ENCODE assay signal across 8 cellular contexts in genomic region chrX:71067727-71068051, GRCh38. TPM values are rescaled to one million over a fixed set of nuclear protein-coding genes. Genes with fewer than 3 reads are reported as not detected.
A peak's percentile ranks its signal among the peaks of the same experiment; 100 is the strongest.
DNase-seq lines count a peak whose midpoint lies in the region; ATAC-seq, FAIRE-seq and TF ChIP-seq lines count a peak whose summit lies in the region.

No MANE protein-coding gene starts in this region.

- ATAC-seq in HG02870 (IDR thresholded peaks at IDR 0.05; ENCODE audit: unreplicated experiment) (peak; percentile 3), HG02588 (IDR thresholded peaks at IDR 0.05; ENCODE audit: unreplicated experiment) (no peak)
- no peak for ATAC-seq in activated naive CD8-positive, alpha-beta T cell treated with anti-CD3 and anti-CD28 coated beads, Interleukin-2, amount 10 ng/mL, durations not matched to agents 7 days and 5 days (ENCODE audit: low read depth)

- no peaks in the 10 kb centered on the region for H3K9me3 Mint-ChIP-seq in activated naive CD8-positive, alpha-beta T cell treated with anti-CD3 and anti-CD28 coated beads, Interleukin-2, amount 10 ng/mL, durations not matched to agents 7 days and 5 days

- H3K27me3 Mint-ChIP-seq in activated naive CD8-positive, alpha-beta T cell treated with anti-CD3 and anti-CD28 coated beads, Interleukin-2, amount 10 ng/mL, durations not matched to agents 7 days and 5 days = peaks cover 7% of the 10 kb centered on the region

- peak overlapping the region; percentile 99 for H3K4me3 Mint-ChIP-seq in activated naive CD8-positive, alpha-beta T cell treated with anti-CD3 and anti-CD28 coated beads, Interleukin-2, amount 10 ng/mL, durations not matched to agents 7 days and 5 days

- H3K36me3 ChIP-seq in BLaER1 treated with 17β-estradiol and CSF1 and Interleukin-3, amounts not matched to agents 10 nM and 100 nM = peaks cover 0 to 14% (median 3%) of the 10 kb centered on the region in 11 experiments; a peak in 14 of 22 replicates
- peaks cover 0 to under 1% of the 10 kb centered on the region in 2 donors for H3K36me3 ChIP-seq in kidney (ENCODE audit: control insufficient read depth in 1 of 2, insufficient read depth in 2 of 2, low read length in 2 of 2)
- H3K36me3 ChIP-seq in stomach smooth muscle (ENCODE audit: control insufficient read depth in 2 of 2, insufficient read depth in 2 of 2, low read length in 2 of 2) = no peaks in the 10 kb centered on the region

- peak overlapping the region; percentile 47 to 85 (median 74) for H3K4me2 ChIP-seq in BLaER1 treated with 17β-estradiol and CSF1 and Interleukin-3, amounts not matched to agents 10 nM and 100 nM

- H3K4me1 ChIP-seq in BLaER1 treated with 17β-estradiol and CSF1 and Interleukin-3, amounts not matched to agents 10 nM and 100 nM = peaks cover 0 to 13% (median 11%) of the 10 kb centered on the region in 10 experiments; a peak in 9 of 20 replicates
- H3K4me1 ChIP-seq in kidney (ENCODE audit: control insufficient read depth in 1 of 2, insufficient read depth in 1 of 2, low read depth in 1 of 2, low read length in 2 of 2) (peaks cover 0 to 2% of the 10 kb centered on the region in 2 donors), stomach smooth muscle (ENCODE audit: control insufficient read depth, insufficient read depth, low read length) (no peaks in the 10 kb centered on the region)

- POLR2A ChIA-PET in activated naive CD8-positive, alpha-beta T cell treated with anti-CD3 and anti-CD28 coated beads, Interleukin-2, amount 10 ng/mL, durations not matched to agents 7 days and 5 days (lab: Charles Lee) = interaction anchor here (0.6 to 1.4 kb wide), 7 partner anchors 9 to 666 kb away, joined by 3 to 6 read pairs (median 4); partner anchors contain the start of genes MED12 and NONO

- peak overlapping the region; percentile 57 to 90 (median 82); a peak in 21 of 22 replicates for H3K27ac ChIP-seq in BLaER1 treated with 17β-estradiol and CSF1 and Interleukin-3, amounts not matched to agents 10 nM and 100 nM
- H3K27ac ChIP-seq in kidney (ENCODE audit: low read depth in 2 of 2, low read length in 2 of 2) = peak overlapping the region; percentile 87 to 88
- H3K27ac ChIP-seq in stomach smooth muscle (ENCODE audit: low read length) = peak overlapping the region; percentile 73

- H3K4me1 Mint-ChIP-seq in activated naive CD8-positive, alpha-beta T cell treated with anti-CD3 and anti-CD28 coated beads, Interleukin-2, amount 10 ng/mL, durations not matched to agents 7 days and 5 days = peaks cover 15% of the 10 kb centered on the region

- peaks cover 26 to 64% (median 47%) of the 10 kb centered on the region in 11 experiments; a peak in 21 of 22 replicates for H3K27me3 ChIP-seq in BLaER1 treated with 17β-estradiol and CSF1 and Interleukin-3, amounts not matched to agents 10 nM and 100 nM
- peaks cover 0 to 4% of the 10 kb centered on the region in 2 donors for H3K27me3 ChIP-seq in stomach smooth muscle (ENCODE audit: control insufficient read depth in 1 of 2, insufficient read depth in 2 of 2, low read length in 2 of 2)

- FAIRE-seq in kidney (lab: Jason Lieb, UNC) = no peak

- H3K36me3 Mint-ChIP-seq in activated naive CD8-positive, alpha-beta T cell treated with anti-CD3 and anti-CD28 coated beads, Interleukin-2, amount 10 ng/mL, durations not matched to agents 7 days and 5 days = peaks cover 10% of the 10 kb centered on the region

- peak overlapping the region; percentile 96 for H3K27ac Mint-ChIP-seq in activated naive CD8-positive, alpha-beta T cell treated with anti-CD3 and anti-CD28 coated beads, Interleukin-2, amount 10 ng/mL, durations not matched to agents 7 days and 5 days

- DNase-seq in activated naive CD8-positive, alpha-beta T cell treated with anti-CD3 and anti-CD28 coated beads, Interleukin-2, amount 10 ng/mL, durations not matched to agents 7 days and 5 days = no peak
- DNase-seq in kidney (no peak), GF-D8 (lab: John Stamatoyannopoulos, UW) (no peak), HK-2 (ENCODE audit: unreplicated experiment) (no peak)

- H3K9ac ChIP-seq in BLaER1 treated with 17β-estradiol and CSF1 and Interleukin-3, amounts not matched to agents 10 nM and 100 nM = peak overlapping the region; percentile 68 to 85 (median 82)
- peak overlapping the region; percentile 71 to 75 for H3K9ac ChIP-seq in kidney (ENCODE audit: low read length in 2 of 2)
- peak overlapping the region; percentile 72 to 81 for H3K9ac ChIP-seq in stomach smooth muscle (ENCODE audit: low read length in 2 of 2)

- H4K20me1 ChIP-seq in BLaER1 treated with 17β-estradiol and CSF1 and Interleukin-3, amounts not matched to agents 10 nM and 100 nM = peaks cover 0 to 10% (median 7%) of the 10 kb centered on the region in 11 experiments; a peak in 9 of 22 replicates

- H3K4me3 ChIP-seq in BLaER1 treated with 17β-estradiol and CSF1 and Interleukin-3, amounts not matched to agents 10 nM and 100 nM = peak overlapping the region; percentile 61 to 75 (median 74)
- H3K4me3 ChIP-seq in kidney (ENCODE audit: low read length in 2 of 2) (peak overlapping the region; percentile 93 to 94), stomach smooth muscle (ENCODE audit: low read length in 2 of 2) (peak overlapping the region; percentile 79 to 90)

- TF ChIP-seq CTCF in kidney (IDR thresholded peaks at IDR 0.05; ENCODE audit: borderline replicate concordance, extremely low read depth, insufficient read depth) = no peak

- no peaks in the 10 kb centered on the region for H3K9me3 ChIP-seq in BLaER1 treated with 17β-estradiol and CSF1 and Interleukin-3, amounts not matched to agents 10 nM and 100 nM (replicated peaks in 1 of 11)
- no peaks in the 10 kb centered on the region for H3K9me3 ChIP-seq in kidney (ENCODE audit: control insufficient read depth in 1 of 2, low read length in 2 of 2)
- H3K9me3 ChIP-seq in stomach smooth muscle (ENCODE audit: control insufficient read depth in 2 of 2, low read length in 2 of 2) = no peaks in the 10 kb centered on the region

- intact Hi-C loops in kidney (cut with DNase I) = no loop called here

RNA-seq across cellular contexts. Expression of gene SNX12, which starts 0.4 kb away (rescaled TPM):
- 10 to 100 TPM; 36.8 to 38.7 TPM for total RNA-seq in activated naive CD8-positive, alpha-beta T cell treated with anti-CD3 and anti-CD28 coated beads, Interleukin-2, amount 10 ng/mL, durations not matched to agents 7 days and 5 days
- 70.1 TPM for total RNA-seq in kidney
- polyA plus RNA-seq in kidney (ENCODE audit: insufficient read depth, low read depth, low replicate concordance) = 48.9 TPM

RNA-seq across cellular contexts. Expression of gene FOXO4, which starts 28.0 kb away (rescaled TPM):
- total RNA-seq in activated naive CD8-positive, alpha-beta T cell treated with anti-CD3 and anti-CD28 coated beads, Interleukin-2, amount 10 ng/mL, durations not matched to agents 7 days and 5 days = 10 to 100 TPM; 22.1 to 24.9 TPM
- total RNA-seq in kidney = 18.6 TPM
- 13.1 TPM for polyA plus RNA-seq in kidney (ENCODE audit: insufficient read depth, low read depth, low replicate concordance)

RNA-seq across cellular contexts. Expression of gene CXorf65, which starts 38.9 kb away (rescaled TPM):
- total RNA-seq in activated naive CD8-positive, alpha-beta T cell treated with anti-CD3 and anti-CD28 coated beads, Interleukin-2, amount 10 ng/mL, durations not matched to agents 7 days and 5 days = 10 to 100 TPM; 26.7 to 30.6 TPM
- total RNA-seq in kidney = 3.0 TPM
- polyA plus RNA-seq in kidney (ENCODE audit: insufficient read depth, low read depth, low replicate concordance) = not detected

RNA-seq across cellular contexts. Expression of gene IL2RG, which starts 43.7 kb away (rescaled TPM):
- total RNA-seq in activated naive CD8-positive, alpha-beta T cell treated with anti-CD3 and anti-CD28 coated beads, Interleukin-2, amount 10 ng/mL, durations not matched to agents 7 days and 5 days = 100 to 1,000 TPM; 389 to 395 TPM
- total RNA-seq in kidney = 15.0 TPM
- polyA plus RNA-seq in kidney (ENCODE audit: insufficient read depth, low read depth, low replicate concordance) = 3.1 TPM

RNA-seq across cellular contexts. Expression of gene MED12, which starts 50.7 kb away (rescaled TPM):
- 10 to 100 TPM; 64.7 to 77.1 TPM for total RNA-seq in activated naive CD8-positive, alpha-beta T cell treated with anti-CD3 and anti-CD28 coated beads, Interleukin-2, amount 10 ng/mL, durations not matched to agents 7 days and 5 days
- 42.7 TPM for total RNA-seq in kidney
- polyA plus RNA-seq in kidney (ENCODE audit: insufficient read depth, low read depth, low replicate concordance) = 5.2 TPM
